8 cellular contexts compared by ENCODE assay signal in the genomic region with DNA sequence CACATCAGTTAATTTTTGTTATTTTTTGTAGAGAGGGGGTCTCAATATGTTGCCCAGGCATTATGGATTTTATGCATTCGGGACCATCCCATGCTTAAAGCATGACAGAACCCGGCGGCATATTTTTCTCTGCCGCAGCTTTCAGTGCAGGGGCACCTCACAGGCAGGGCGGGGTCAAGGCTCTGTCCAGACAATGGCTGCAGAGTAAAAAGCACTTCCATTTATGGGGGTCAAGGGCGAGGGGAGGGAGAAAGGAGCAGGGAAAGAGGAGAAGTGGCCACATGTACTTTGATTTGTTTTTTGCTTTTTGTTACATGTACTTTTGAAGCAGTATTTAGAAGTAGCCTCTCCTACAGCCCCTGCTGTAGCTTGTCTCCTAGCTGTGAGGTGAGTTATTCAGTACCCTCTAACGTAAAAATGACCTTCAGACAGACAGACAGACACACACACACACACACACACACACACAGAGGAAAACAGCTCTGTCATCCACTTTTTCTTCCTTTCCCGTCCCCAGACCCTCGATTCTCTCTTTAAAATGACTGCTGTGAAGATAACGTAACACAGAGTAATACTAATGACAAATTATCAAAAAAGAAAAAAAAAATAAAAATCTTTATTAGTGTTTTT. TPM values are rescaled to one million over a fixed set of nuclear protein-coding genes. Genes with fewer than 3 reads are reported as not detected.
A peak's percentile ranks its signal among the peaks of the same experiment; 100 is the strongest.
DNase-seq lines count a peak whose midpoint lies in the region; ATAC-seq and TF ChIP-seq lines count a peak whose summit lies in the region.

No MANE protein-coding gene starts in this region.

- peaks cover 4% of the 10 kb centered on the region for H3K27me3 ChIP-seq in Loucy (ENCODE audit: insufficient read depth, low read length, poor library complexity, severe bottlenecking)
- no peaks in the 10 kb centered on the region for H3K27me3 ChIP-seq in effector memory CD4-positive, alpha-beta T cell (replicated peaks; ENCODE audit: control insufficient read depth, insufficient read depth, low read length, poor library complexity, severe bottlenecking)

- no peak for TF ChIP-seq CTCF in AG10803 (conservative IDR thresholded peaks at IDR 0.05; ENCODE audit: low read length)
- TF ChIP-seq CTCF in Loucy (conservative IDR thresholded peaks at IDR 0.05; ENCODE audit: low read length): no peak

- no peaks in the 10 kb centered on the region for H3K36me3 ChIP-seq in Loucy (ENCODE audit: insufficient read depth, low read length)
- no peaks in the 10 kb centered on the region for H3K36me3 ChIP-seq in effector memory CD4-positive, alpha-beta T cell (ENCODE audit: control insufficient read depth, insufficient read depth, low read length)

- peak overlapping the region; percentile 57 to 96 (median 75) for H3K4me3 Mint-ChIP-seq in naive thymus-derived CD8-positive, alpha-beta T cell

- peak overlapping the region; percentile 93 for H3K4me2 ChIP-seq in Loucy (ENCODE audit: low read depth, low read length, poor library complexity, severe bottlenecking)

- H3F3A ChIP-seq in Loucy (ENCODE audit: low read depth): no peaks in the 10 kb centered on the region

- H2AFZ ChIP-seq in Loucy (ENCODE audit: low read length): no peak overlapping the region; the same call in 1 of the 2 replicates

- POLR2A ChIA-PET in naive thymus-derived CD8-positive, alpha-beta T cell (lab: Charles Lee): interaction anchor here (1.4 kb wide), 1 partner anchor 31 kb away, joined by 4 read pairs; no protein-coding TSS in a partner anchor

- no peak for DNase-seq in AG10803 (ENCODE audit: low read depth)
- DNase-seq in effector memory CD4-positive, alpha-beta T cell: no peak
- no peak for DNase-seq in naive thymus-derived CD8-positive, alpha-beta T cell
- no peak for DNase-seq in anterior cingulate cortex (lab: John Stamatoyannopoulos, UW)
- no peak for DNase-seq in NCI-H226
- no peak for DNase-seq in G401 (ENCODE audit: low spot score)

- peak overlapping the region in 6 of 10 donors; percentile 32 to 86 (median 55) for H3K27ac Mint-ChIP-seq in naive thymus-derived CD8-positive, alpha-beta T cell

- peak overlapping the region; percentile 84 for H3K4me3 ChIP-seq in AG10803 (ENCODE audit: low read length)
- H3K4me3 ChIP-seq in Loucy (ENCODE audit: low read length, poor library complexity, severe bottlenecking): peak overlapping the region; percentile 91
- H3K4me3 ChIP-seq in effector memory CD4-positive, alpha-beta T cell (ENCODE audit: insufficient read depth, low read depth, low read length, poor library complexity, severe bottlenecking): peak overlapping the region; percentile 65

- peaks cover 14% of the 10 kb centered on the region for H3K4me1 ChIP-seq in Loucy (ENCODE audit: insufficient read depth, low read length, poor library complexity, severe bottlenecking)
- H3K4me1 ChIP-seq in effector memory CD4-positive, alpha-beta T cell (ENCODE audit: control insufficient read depth, insufficient read depth, low read length, poor library complexity, severe bottlenecking): no peaks in the 10 kb centered on the region

- ATAC-seq in naive thymus-derived CD8-positive, alpha-beta T cell: no peak
- no peak for ATAC-seq in HG03025 (IDR thresholded peaks at IDR 0.05; ENCODE audit: low FRiP score, unreplicated experiment)

- in situ Hi-C loops in G401 (cut with HindIII; ENCODE audit: low sequenced_read_pairs): no loop called here

- H3K36me3 Mint-ChIP-seq in naive thymus-derived CD8-positive, alpha-beta T cell: peaks cover 0 to 2% (median 0%) of the 10 kb centered on the region in 3 donors

- H3K27ac ChIP-seq in effector memory CD4-positive, alpha-beta T cell (ENCODE audit: insufficient read depth, low read length, poor library complexity, severe bottlenecking): no peak overlapping the region

- no peaks in the 10 kb centered on the region for H3K79me2 ChIP-seq in Loucy (ENCODE audit: insufficient read depth, low read length)

- no peaks in the 10 kb centered on the region for H3K9me3 ChIP-seq in Loucy (ENCODE audit: insufficient read depth, low read depth, low read length)
- H3K9me3 ChIP-seq in effector memory CD4-positive, alpha-beta T cell (ENCODE audit: control insufficient read depth, low read length): no peaks in the 10 kb centered on the region

- H3K9ac ChIP-seq in Loucy (ENCODE audit: low read depth, low read length, poor library complexity, severe bottlenecking): peak overlapping the region; percentile 65

- H3K27me3 Mint-ChIP-seq in naive thymus-derived CD8-positive, alpha-beta T cell: peaks cover 0 to 3% (median 0%) of the 10 kb centered on the region in 5 donors

- H4K20me1 ChIP-seq in Loucy (ENCODE audit: insufficient read depth, low read length, poor library complexity, severe bottlenecking): no peaks in the 10 kb centered on the region

- H3K9me3 Mint-ChIP-seq in naive thymus-derived CD8-positive, alpha-beta T cell: no peaks in the 10 kb centered on the region

- H3K4me1 Mint-ChIP-seq in naive thymus-derived CD8-positive, alpha-beta T cell: peaks cover 12 to 28% (median 25%) of the 10 kb centered on the region in 4 donors

- no peaks in the 10 kb centered on the region for H3K9me2 ChIP-seq in Loucy (replicated peaks; ENCODE audit: low read depth, low read length)

RNA-seq across cellular contexts. Expression of a gene that starts 0.9 kb away (rescaled TPM):
- total RNA-seq in naive thymus-derived CD8-positive, alpha-beta T cell: 10 to 100 TPM; 31.2 to 32.7 TPM
- 10 to 100 TPM; 17.6 to 28.2 (median 25.7) TPM for polyA plus RNA-seq in naive thymus-derived CD8-positive, alpha-beta T cell
- total RNA-seq in G401 (2014; rRNA removed; shearing (Covaris generic)): 44.5 and 56.9 TPM in 2 replicates

RNA-seq across cellular contexts. Expression of a gene that starts 16.2 kb away (rescaled TPM):
- total RNA-seq in naive thymus-derived CD8-positive, alpha-beta T cell: 10 to 100 TPM; 21.6 to 24.2 TPM
- polyA plus RNA-seq in naive thymus-derived CD8-positive, alpha-beta T cell: 10 to 100 TPM; 12.0 to 18.8 (median 12.8) TPM
- 14.4 and 25.3 TPM in 2 replicates for total RNA-seq in G401 (2014; rRNA removed; shearing (Covaris generic))
